In genomic region chr17:60142872-60143499, GRCh38 we compare ENCODE assay signal across 8 cellular contexts. TPM values are rescaled to one million over a fixed set of nuclear protein-coding genes. Genes with fewer than 3 reads are reported as not detected.
DNase-seq lines count a peak whose midpoint lies in the region; ATAC-seq lines count a peak whose summit lies in the region.

No MANE protein-coding gene starts in this region.

- peak; percentile 66 for ATAC-seq in HG03175 (IDR thresholded peaks at IDR 0.05; ENCODE audit: unreplicated experiment)
- peak; percentile 78 to 86 for ATAC-seq in activated CD4-positive, CD25-positive, alpha-beta regulatory T cell treated with anti-CD3 and anti-CD28 coated beads, Interleukin-2, amount 50 U/mL, for 24 hours
- ATAC-seq in GM18519 (IDR thresholded peaks at IDR 0.05; ENCODE audit: low FRiP score, unreplicated experiment), result no peak

- DNase-seq in DMS 273 treated with DMSO at 0.1 percent for 48 hours (lab: John Stamatoyannopoulos, UW) (peak; percentile 93), NCI-H460 (ENCODE audit: extremely low read depth, low read depth) (peak; percentile 80), cerebellum (ENCODE audit: low spot score) (peak; percentile 75), kidney glomerular epithelial cell (lab: John Stamatoyannopoulos, UW) (peak; percentile 90)
- DNase-seq in stimulated activated CD4-positive, alpha-beta T cell treated with anti-CD3 and anti-CD28 coated beads, Interleukin-1b, Interleukin-23, amount 100 ng/mL, for 4 hours (ENCODE audit: low read depth in 2 of 2), result peak; percentile 61 to 73

RNA-seq across cellular contexts. Expression of gene CA4, which starts 6.8 kb away (rescaled TPM):
- not detected in 2 replicates for total RNA-seq in NCI-H460 (2014; rRNA removed; shearing (Covaris generic))
- polyA plus RNA-seq in NCI-H460 (2014; cell fraction: nucleus; rRNA removed), result not detected in 2 replicates
- 3.2 TPM for total RNA-seq in cerebellum
